ENCODE assay signal across 10 cellular contexts in the genomic region with DNA sequence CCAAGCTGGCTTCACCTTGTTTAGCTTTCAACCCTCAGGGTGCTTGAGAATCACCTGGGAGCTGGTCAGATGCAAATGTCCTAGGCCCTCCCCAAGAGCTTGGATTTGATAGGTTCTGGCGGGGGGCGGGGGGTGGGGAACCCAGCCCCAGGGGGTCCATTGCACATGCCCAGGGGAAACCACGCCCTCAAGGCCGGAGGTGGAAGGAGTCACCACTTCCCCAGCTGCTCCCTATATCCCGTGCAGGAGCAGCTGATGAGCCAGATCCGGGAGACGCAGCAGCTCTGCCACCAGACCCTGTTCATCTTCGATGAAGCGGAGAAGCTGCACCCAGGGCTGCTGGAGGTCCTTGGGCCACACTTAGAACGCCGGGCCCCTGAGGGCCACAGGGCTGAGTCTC. TPM values are rescaled to one million over a fixed set of nuclear protein-coding genes. Genes with fewer than 3 reads are reported as not detected.
A peak's percentile ranks its signal among the peaks of the same experiment; 100 is the strongest.
DNase-seq lines count a peak whose midpoint lies in the region; ATAC-seq and TF ChIP-seq lines count a peak whose summit lies in the region.
"Had no signal": no experiment of that assay in that cellular context is flagged by ENCODE, and none has a peak within 500 bp of the region (broad histone marks: within the 10 kb centered on the region; RNA-seq: fewer than 3 reads in every experiment).

No MANE protein-coding gene starts in this region.

- H3K27ac Mint-ChIP-seq in endodermal cell (peak overlapping the region; percentile 89), naive B cell (peak overlapping the region in 5 of 6 donors; percentile 64 to 79 (median 73))
- H3K27ac Mint-ChIP-seq in activated CD4-positive, alpha-beta T cell treated with anti-CD3 and anti-CD28 coated beads, Interleukin-2, amount 10 ng/mL, durations not matched to agents 7 days and 5 days, result no peak overlapping the region
- H3K27ac Mint-ChIP-seq: nephron had no signal

- H3K9ac ChIP-seq in endodermal cell (ENCODE audit: extremely low read depth, low read length, poor library complexity, severe bottlenecking), result peak overlapping the region; percentile 25

- DNase-seq in EH (ENCODE audit: low read depth) (peak; percentile 22), NCI-H226 (peak; percentile 24), endodermal cell (peak; percentile 95), naive B cell (no peak), caudate nucleus (lab: John Stamatoyannopoulos, UW) (no peak)
- DNase-seq in activated CD4-positive, alpha-beta T cell treated with anti-CD3 and anti-CD28 coated beads, Interleukin-2, amount 10 ng/mL, durations not matched to agents 7 days and 5 days, result no peak
- DNase-seq: SIG-M5 had no signal

- no peaks in the 10 kb centered on the region for H3K27me3 Mint-ChIP-seq in endodermal cell (ENCODE audit: insufficient read depth)
- H3K27me3 Mint-ChIP-seq in naive B cell, result no peaks in the 10 kb centered on the region
- no peaks in the 10 kb centered on the region for H3K27me3 Mint-ChIP-seq in activated CD4-positive, alpha-beta T cell treated with anti-CD3 and anti-CD28 coated beads, Interleukin-2, amount 10 ng/mL, durations not matched to agents 7 days and 5 days

- H3K27ac ChIP-seq in endodermal cell (ENCODE audit: low read depth, low read length), result no peak overlapping the region
- no peak overlapping the region for H3K27ac ChIP-seq in caudate nucleus (ENCODE audit: low read depth, low read length)

- 48 to 62% methylated on average over 5 to 11 of the region's 11 CpGs for WGBS in endodermal cell (ENCODE audit: insufficient coverage in 1 of 2, insufficient read length in 1 of 2), 2 experiments

- H3K4me3 Mint-ChIP-seq in endodermal cell (peak overlapping the region; percentile 63), naive B cell (peak overlapping the region in 4 of 8 donors; percentile 15 to 41 (median 18))
- H3K4me3 Mint-ChIP-seq in activated CD4-positive, alpha-beta T cell treated with anti-CD3 and anti-CD28 coated beads, Interleukin-2, amount 10 ng/mL, durations not matched to agents 7 days and 5 days, result no peak overlapping the region
- H3K4me3 Mint-ChIP-seq: nephron had no signal

- H3K9me3 Mint-ChIP-seq in endodermal cell (no peaks in the 10 kb centered on the region), naive B cell (peaks cover 0 to 3% (median 0%) of the 10 kb centered on the region in 7 donors)
- H3K9me3 Mint-ChIP-seq in activated CD4-positive, alpha-beta T cell treated with anti-CD3 and anti-CD28 coated beads, Interleukin-2, amount 10 ng/mL, durations not matched to agents 7 days and 5 days, result no peaks in the 10 kb centered on the region
- H3K9me3 Mint-ChIP-seq: nephron had no signal

- ATAC-seq in naive B cell (ENCODE audit: low read depth in 2 of 2) (no peak), HG03521 (IDR thresholded peaks at IDR 0.05; ENCODE audit: unreplicated experiment) (no peak), HG02571 (IDR thresholded peaks at IDR 0.05; ENCODE audit: unreplicated experiment) (no peak)

- POLR2A ChIA-PET in activated CD4-positive, alpha-beta T cell treated with anti-CD3 and anti-CD28 coated beads, Interleukin-2, amount 10 ng/mL, durations not matched to agents 7 days and 5 days (lab: Charles Lee), result no interaction called here

- H3K4me1 Mint-ChIP-seq in endodermal cell, result peaks cover 20% of the 10 kb centered on the region
- peaks cover 29 to 57% (median 50%) of the 10 kb centered on the region in 3 donors for H3K4me1 Mint-ChIP-seq in naive B cell
- peaks cover 18% of the 10 kb centered on the region for H3K4me1 Mint-ChIP-seq in activated CD4-positive, alpha-beta T cell treated with anti-CD3 and anti-CD28 coated beads, Interleukin-2, amount 10 ng/mL, durations not matched to agents 7 days and 5 days

- no peaks in the 10 kb centered on the region for H3K27me3 ChIP-seq in endodermal cell (ENCODE audit: control insufficient read depth, insufficient read depth, low read length, poor library complexity, severe bottlenecking)

- CTCF ChIA-PET in activated CD4-positive, alpha-beta T cell treated with anti-CD3 and anti-CD28 coated beads, Interleukin-2, amount 10 ng/mL, durations not matched to agents 7 days and 5 days (lab: Charles Lee), result interaction anchor here (0.6 to 1.7 kb wide), 6 partner anchors 24 to 722 kb away, joined by 3 to 5 read pairs (median 3); no protein-coding TSS in a partner anchor

- no peaks in the 10 kb centered on the region for H3K9me3 ChIP-seq in endodermal cell (ENCODE audit: control insufficient read depth, low read length)

- no peak for TF ChIP-seq CTCF in endodermal cell (conservative IDR thresholded peaks at IDR 0.05)

- peaks cover 37% of the 10 kb centered on the region for H3K36me3 Mint-ChIP-seq in endodermal cell (ENCODE audit: low read depth)
- peaks cover 9 to 19% of the 10 kb centered on the region in 2 donors for H3K36me3 Mint-ChIP-seq in naive B cell
- H3K36me3 Mint-ChIP-seq in activated CD4-positive, alpha-beta T cell treated with anti-CD3 and anti-CD28 coated beads, Interleukin-2, amount 10 ng/mL, durations not matched to agents 7 days and 5 days (ENCODE audit: low read depth), result peaks cover 28% of the 10 kb centered on the region

- peak overlapping the region; percentile 73 for H3K4me3 ChIP-seq in endodermal cell (ENCODE audit: low read length)

- peaks cover 34% of the 10 kb centered on the region for H3K36me3 ChIP-seq in endodermal cell (ENCODE audit: control insufficient read depth, insufficient read depth, low read length)

- H3K4me1 ChIP-seq in endodermal cell (ENCODE audit: control insufficient read depth, insufficient read depth, low read length), result peaks cover 5% of the 10 kb centered on the region

RNA-seq across cellular contexts. Expression of gene TOR3A, which starts 5.8 kb away (rescaled TPM):
- total RNA-seq in endodermal cell, result 10 to 100 TPM; 23.4 to 24.7 TPM
- polyA plus RNA-seq in endodermal cell (2013, experiment 1 of 2), result 13.7 TPM
- 11.6 TPM for polyA plus RNA-seq in endodermal cell (2013, experiment 2 of 2)
- 10 to 100 TPM; 54.6 to 75.3 (median 59.3) TPM for polyA plus RNA-seq in naive B cell (ENCODE audit: low read depth in 6 of 6)
- 10 to 100 TPM; 43.9 to 46.6 TPM for total RNA-seq in activated CD4-positive, alpha-beta T cell treated with anti-CD3 and anti-CD28 coated beads, Interleukin-2, amount 10 ng/mL, durations not matched to agents 7 days and 5 days

Comparison
In these comparisons a context has a peak if more than half of its experiments do, and no peak if none do; other contexts are left out.
1. DNase-seq: peak in EH (single experiment), NCI-H226 (single experiment) and endodermal cell (single experiment); none in naive B cell (single experiment), activated CD4-positive, alpha-beta T cell treated with anti-CD3 and anti-CD28 coated beads, Interleukin-2, amount 10 ng/mL, durations not matched to agents 7 days and 5 days (single experiment) and caudate nucleus (0 of 61).